15 cellular contexts compared by ENCODE assay signal in genomic region chr15:62359416-62359815, GRCh38. TPM values are rescaled to one million over a fixed set of nuclear protein-coding genes. Genes with fewer than 3 reads are reported as not detected.
DNase-seq lines count a peak whose midpoint lies in the region; TF ChIP-seq lines count a peak whose summit lies in the region.
"Had no signal": no experiment of that assay in that cellular context is flagged by ENCODE, and none has a peak within 500 bp of the region (broad histone marks: within the 10 kb centered on the region; RNA-seq: fewer than 3 reads in every experiment).

No MANE protein-coding gene starts in this region.

- no peak for TF ChIP-seq CTCF in osteoblast (IDR thresholded peaks at IDR 0.05; ENCODE audit: extremely low read depth, low read depth, low read length)

- no peak overlapping the region for H3K4me3 Mint-ChIP-seq in activated CD4-positive, alpha-beta T cell treated with anti-CD3 and anti-CD28 coated beads, Interleukin-2, amount 10 ng/mL, durations not matched to agents 24 days and 14 days
- H3K4me3 Mint-ChIP-seq: CD4-positive, alpha-beta memory T cell had no signal

- no peak overlapping the region for H3K4me3 ChIP-seq in osteoblast (ENCODE audit: insufficient read depth, low read length)

- peak; percentile 31 for DNase-seq in astrocyte of the hippocampus (ENCODE audit: low read depth, low spot score)
- DNase-seq in glomerular visceral epithelial cell (ENCODE audit: extremely low spot score): peak; percentile 25
- peak; percentile 62 for DNase-seq in osteoblast (ENCODE audit: insufficient read length, low spot score, missing footprints)
- DNase-seq in activated CD4-positive, alpha-beta T cell treated with anti-CD3 and anti-CD28 coated beads, Interleukin-2, amount 10 ng/mL, durations not matched to agents 24 days and 14 days: no peak
- no peak for DNase-seq in activated T-cell treated with anti-CD3 and anti-CD28 coated beads, Interleukin-2, amount 50 U/mL, for 1 hour
- DNase-seq in caudate nucleus (lab: John Stamatoyannopoulos, UW): no peak
- DNase-seq: C1 segment of cervical spinal cord; Calu3; CD4-positive, alpha-beta memory T cell; COR-L47; DMS53; DMS79 treated with DMSO at 0.1 percent for 48 hours; GF-D8; H7; HCEC 1CT had no signal

- H3K4me1 Mint-ChIP-seq in activated CD4-positive, alpha-beta T cell treated with anti-CD3 and anti-CD28 coated beads, Interleukin-2, amount 10 ng/mL, durations not matched to agents 24 days and 14 days: no peaks in the 10 kb centered on the region
- H3K4me1 Mint-ChIP-seq: CD4-positive, alpha-beta memory T cell had no signal

- no peak overlapping the region for H2AFZ ChIP-seq in osteoblast (ENCODE audit: low read length)

- H3K27ac Mint-ChIP-seq in activated CD4-positive, alpha-beta T cell treated with anti-CD3 and anti-CD28 coated beads, Interleukin-2, amount 10 ng/mL, durations not matched to agents 24 days and 14 days: no peak overlapping the region
- H3K27ac Mint-ChIP-seq: CD4-positive, alpha-beta memory T cell had no signal

- H3K27me3 Mint-ChIP-seq in activated CD4-positive, alpha-beta T cell treated with anti-CD3 and anti-CD28 coated beads, Interleukin-2, amount 10 ng/mL, durations not matched to agents 24 days and 14 days: peaks cover 16% of the 10 kb centered on the region

- intact Hi-C loops in activated CD4-positive, alpha-beta T cell treated with anti-CD3 and anti-CD28 coated beads, Interleukin-2, amount 10 ng/mL, durations not matched to agents 24 days and 14 days (cut with micrococcal nuclease): no loop called here

- H3K79me2 ChIP-seq in osteoblast (ENCODE audit: insufficient read depth, low read length): no peaks in the 10 kb centered on the region

- no peaks in the 10 kb centered on the region for H4K20me1 ChIP-seq in osteoblast (ENCODE audit: insufficient read depth, low read length)

- H3K27ac ChIP-seq in osteoblast (ENCODE audit: low read depth, low read length) (no peak overlapping the region), caudate nucleus (ENCODE audit: low read depth, low read length) (no peak overlapping the region)

- H3K9me3 Mint-ChIP-seq in activated CD4-positive, alpha-beta T cell treated with anti-CD3 and anti-CD28 coated beads, Interleukin-2, amount 10 ng/mL, durations not matched to agents 24 days and 14 days: no peaks in the 10 kb centered on the region
- H3K9me3 Mint-ChIP-seq: CD4-positive, alpha-beta memory T cell had no signal

- H3K4me1 ChIP-seq in osteoblast (ENCODE audit: insufficient read depth, low read length): peaks cover 5% of the 10 kb centered on the region

- no peaks in the 10 kb centered on the region for H3K36me3 ChIP-seq in osteoblast (ENCODE audit: insufficient read depth, low read length)

- peaks cover 29% of the 10 kb centered on the region for H3K27me3 ChIP-seq in osteoblast (ENCODE audit: insufficient read depth, low read length)

- no peaks in the 10 kb centered on the region for H3K36me3 Mint-ChIP-seq in activated CD4-positive, alpha-beta T cell treated with anti-CD3 and anti-CD28 coated beads, Interleukin-2, amount 10 ng/mL, durations not matched to agents 24 days and 14 days (ENCODE audit: low read depth)
- H3K36me3 Mint-ChIP-seq: CD4-positive, alpha-beta memory T cell had no signal

- H3K9me3 ChIP-seq in osteoblast (ENCODE audit: low read depth, low read length): no peaks in the 10 kb centered on the region

- no peak overlapping the region for H3K4me2 ChIP-seq in osteoblast (ENCODE audit: insufficient read depth, low read length)

RNA-seq across cellular contexts. Expression of gene TLN2, which starts 30.9 kb away (rescaled TPM):
- total RNA-seq in osteoblast: 32.6 and 35.9 TPM in 2 replicates
- total RNA-seq in activated CD4-positive, alpha-beta T cell treated with anti-CD3 and anti-CD28 coated beads, Interleukin-2, amount 10 ng/mL, durations not matched to agents 24 days and 14 days: 0.40 and 0.61 TPM in 2 replicates

Comparison
In these comparisons a context has a peak if more than half of its experiments do, and no peak if none do; other contexts are left out.
1. DNase-seq: peak in astrocyte of the hippocampus (single experiment), glomerular visceral epithelial cell (single experiment) and osteoblast (single experiment); none in activated CD4-positive, alpha-beta T cell treated with anti-CD3 and anti-CD28 coated beads, Interleukin-2, amount 10 ng/mL, durations not matched to agents 24 days and 14 days (single experiment), activated T-cell treated with anti-CD3 and anti-CD28 coated beads, Interleukin-2, amount 50 U/mL, for 1 hour (single experiment) and caudate nucleus (0 of 61).
2. RNA of gene TLN2, which starts 30.9 kb away (total RNA-seq): 32.6 to 35.9 TPM in osteoblast; 0.40 to 0.61 TPM in activated CD4-positive, alpha-beta T cell treated with anti-CD3 and anti-CD28 coated beads, Interleukin-2, amount 10 ng/mL, durations not matched to agents 24 days and 14 days; every median in the first group is over 10 times any median in the second.